ENCODE assay signal across 7 cellular contexts in the genomic region with DNA sequence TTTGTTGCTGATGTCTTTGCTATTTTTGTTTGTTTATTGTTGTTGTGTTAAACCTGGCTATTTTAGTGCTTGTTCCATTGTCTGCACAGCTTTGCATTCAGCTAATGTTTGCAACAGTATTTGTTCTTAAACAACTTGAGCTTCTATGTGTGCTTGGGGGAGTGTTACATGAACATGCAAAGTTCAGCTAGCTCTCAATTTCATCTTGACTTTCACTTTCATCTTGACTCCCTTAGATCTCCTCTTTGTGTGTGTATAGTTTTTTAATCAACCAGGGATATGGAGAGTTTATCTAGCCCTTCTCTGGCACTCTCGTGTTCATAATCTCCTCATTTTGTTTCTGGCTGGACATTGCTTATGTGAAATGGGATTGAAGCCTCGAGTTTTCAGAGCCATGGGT.
A peak's percentile ranks its signal among the peaks of the same experiment; 100 is the strongest.
DNase-seq lines count a peak whose midpoint lies in the region; ATAC-seq and TF ChIP-seq lines count a peak whose summit lies in the region.

No MANE protein-coding gene starts in this region.

- no peaks in the 10 kb centered on the region for H4K20me1 ChIP-seq in Loucy (ENCODE audit: insufficient read depth, low read length, poor library complexity, severe bottlenecking)

- TF ChIP-seq POLR2A in tibial nerve (IDR thresholded peaks at IDR 0.05), result no peak

- H3K27me3 Mint-ChIP-seq in HFFc6 (ENCODE audit: insufficient read depth), result peaks cover 3% of the 10 kb centered on the region; the same call in 1 of the 2 replicates

- TF ChIP-seq CTCF in HFFc6 (IDR thresholded peaks at IDR 0.05) (no peak), Loucy (conservative IDR thresholded peaks at IDR 0.05; ENCODE audit: low read length) (no peak), omental fat pad (IDR thresholded peaks at IDR 0.05) (no peak), tibial nerve (IDR thresholded peaks at IDR 0.05) (no peak)

- H3K36me3 ChIP-seq in Loucy (ENCODE audit: insufficient read depth, low read length) (no peaks in the 10 kb centered on the region), tibial nerve (no peaks in the 10 kb centered on the region)

- peak overlapping the region; percentile 38 for H3K4me2 ChIP-seq in Loucy (ENCODE audit: low read depth, low read length, poor library complexity, severe bottlenecking)

- ATAC-seq in GM18907 (IDR thresholded peaks at IDR 0.05; ENCODE audit: unreplicated experiment) (peak; percentile 98), omental fat pad (ENCODE audit: low FRiP score) (peak; percentile 28)

- peak overlapping the region; percentile 41; the same call in 1 of the 2 replicates for H3K4me3 Mint-ChIP-seq in HFFc6

- H3K9me3 ChIP-seq in Loucy (ENCODE audit: insufficient read depth, low read depth, low read length) (no peaks in the 10 kb centered on the region), tibial nerve (no peaks in the 10 kb centered on the region)

- H3K27ac ChIP-seq in tibial nerve, result no peak overlapping the region

- peak overlapping the region; percentile 46 for H2AFZ ChIP-seq in Loucy (ENCODE audit: low read length)

- H3K79me2 ChIP-seq in Loucy (ENCODE audit: insufficient read depth, low read length), result no peaks in the 10 kb centered on the region

- no peaks in the 10 kb centered on the region for H3F3A ChIP-seq in Loucy (ENCODE audit: low read depth)

- H3K27me3 ChIP-seq in Loucy (ENCODE audit: insufficient read depth, low read length, poor library complexity, severe bottlenecking) (no peaks in the 10 kb centered on the region), tibial nerve (no peaks in the 10 kb centered on the region)

- H3K4me3 ChIP-seq in Loucy (ENCODE audit: low read length, poor library complexity, severe bottlenecking), result peak overlapping the region; percentile 56
- no peak overlapping the region for H3K4me3 ChIP-seq in tibial nerve

- TF ChIP-seq EP300 in tibial nerve (IDR thresholded peaks at IDR 0.05), result no peak

- H3K9me3 Mint-ChIP-seq in HFFc6, result no peaks in the 10 kb centered on the region

- H3K4me1 Mint-ChIP-seq in HFFc6 (ENCODE audit: low read depth), result peaks cover 5% of the 10 kb centered on the region; the same call in 1 of the 2 replicates

- H3K36me3 Mint-ChIP-seq in HFFc6 (ENCODE audit: low read depth), result no peaks in the 10 kb centered on the region

- WGBS in tibial nerve, 2 donors, result 26 to 28% methylated on average over 2 of the region's 2 CpGs

- peak overlapping the region; percentile 12 for H3K9ac ChIP-seq in Loucy (ENCODE audit: low read depth, low read length, poor library complexity, severe bottlenecking)

- no peak overlapping the region for H3K27ac Mint-ChIP-seq in HFFc6

- no peaks in the 10 kb centered on the region for H3K4me1 ChIP-seq in Loucy (ENCODE audit: insufficient read depth, low read length, poor library complexity, severe bottlenecking)
- peaks cover 0 to 5% (median 0%) of the 10 kb centered on the region in 4 donors for H3K4me1 ChIP-seq in tibial nerve

- H3K9me2 ChIP-seq in Loucy (replicated peaks; ENCODE audit: low read depth, low read length), result no peaks in the 10 kb centered on the region

- DNase-seq in HFFc6 (no peak), omental fat pad (ENCODE audit: low spot score) (no peak), tibial nerve (ENCODE audit: low spot score in 2 of 2) (no peak)
- no peak for DNase-seq in activated T-cell treated with anti-CD3 and anti-CD28 coated beads, Interleukin-2, amount 50 U/mL, for 48 hours
- no peak for DNase-seq in stimulated activated CD4-positive, alpha-beta T cell treated with anti-CD3 and anti-CD28 coated beads, Interleukin-4, amount 100 ng/mL, for 4 hours
